In the genomic region with DNA sequence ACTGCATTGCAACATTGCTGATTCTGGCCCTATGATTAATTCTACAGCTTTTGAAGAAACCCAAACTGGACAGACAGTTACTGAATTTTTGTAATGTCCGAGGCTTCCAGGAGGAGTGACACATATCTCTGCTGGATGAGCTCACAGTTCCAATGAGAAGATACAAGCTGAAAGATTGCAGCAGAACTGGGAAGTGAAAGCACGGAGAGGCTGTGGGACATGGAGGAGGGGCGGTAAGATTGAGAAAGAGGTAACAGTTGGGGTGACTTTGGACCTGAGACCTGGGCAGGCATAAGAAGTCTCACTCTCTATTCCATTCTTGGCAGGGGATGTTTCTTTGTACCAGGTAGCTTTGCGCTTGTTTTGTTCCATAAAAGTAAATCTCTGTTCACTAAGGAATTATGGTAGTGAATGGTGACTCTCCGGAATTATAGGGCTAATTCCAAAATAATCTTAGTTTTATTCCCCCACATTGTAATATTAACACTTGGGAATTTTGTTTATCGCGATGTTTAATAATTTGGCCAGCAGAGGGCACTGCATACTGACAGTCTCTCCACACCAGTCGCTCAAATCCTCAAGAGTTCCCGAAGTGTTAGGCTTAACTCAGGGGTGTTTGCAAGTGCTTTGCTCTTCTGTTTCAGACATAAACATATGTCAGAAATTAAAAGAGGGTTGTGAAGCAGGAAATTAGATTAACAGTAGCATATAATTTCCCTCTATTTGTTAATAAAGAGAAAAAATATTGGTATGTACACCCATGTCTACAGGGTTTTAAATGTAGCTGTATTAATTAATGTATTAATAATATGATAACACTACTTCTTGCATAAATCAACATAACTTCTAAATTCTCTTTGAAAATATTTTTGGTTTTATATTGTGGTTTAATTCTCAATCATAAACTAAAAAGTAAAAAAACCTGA, we compare ENCODE assay signal across 8 cellular contexts.
DNase-seq lines count a peak whose midpoint lies in the region; ATAC-seq, FAIRE-seq and TF ChIP-seq lines count a peak whose summit lies in the region.

No MANE protein-coding gene starts in this region.

- DNase-seq in DMS79 (lab: John Stamatoyannopoulos, UW) (peak; percentile 40), RPMI7951 (ENCODE audit: low read depth) (peak; percentile 41), bronchial epithelial cell (ENCODE audit: low read depth) (peak; percentile 52), kidney epithelial cell (ENCODE audit: low read depth) (peak; percentile 23)
- DNase-seq in stimulated activated CD8-positive, alpha-beta memory T cell treated with anti-CD3 and anti-CD28 coated beads, Interleukin-4, amount 100 ng/mL, for 48 hours: peak; percentile 41

- ATAC-seq in GM21360 (IDR thresholded peaks at IDR 0.05; ENCODE audit: unreplicated experiment) (peak; percentile 58), HG02623 (IDR thresholded peaks at IDR 0.05; ENCODE audit: unreplicated experiment) (no peak)

- FAIRE-seq in bronchial epithelial cell (lab: Jason Lieb, UNC): no peak

- H3K9me3 ChIP-seq in Loucy (ENCODE audit: insufficient read depth, low read depth, low read length): no peaks in the 10 kb centered on the region

- H3K27me3 ChIP-seq in Loucy (ENCODE audit: insufficient read depth, low read length, poor library complexity, severe bottlenecking): no peaks in the 10 kb centered on the region
- no peaks in the 10 kb centered on the region for H3K27me3 ChIP-seq in bronchial epithelial cell (ENCODE audit: control insufficient read depth, insufficient read depth, low read length)
- H3K27me3 ChIP-seq in kidney epithelial cell (ENCODE audit: control insufficient read depth, insufficient read depth, low read length): no peaks in the 10 kb centered on the region

- H3K4me3 ChIP-seq in Loucy (ENCODE audit: low read length, poor library complexity, severe bottlenecking) (no peak overlapping the region), bronchial epithelial cell (ENCODE audit: low read depth, low read length) (no peak overlapping the region), kidney epithelial cell (ENCODE audit: low read depth, low read length) (no peak overlapping the region)

- no peak overlapping the region for H3K4me2 ChIP-seq in Loucy (ENCODE audit: low read depth, low read length, poor library complexity, severe bottlenecking)

- H3K36me3 ChIP-seq in Loucy (ENCODE audit: insufficient read depth, low read length) (no peaks in the 10 kb centered on the region), bronchial epithelial cell (ENCODE audit: control insufficient read depth, insufficient read depth, low read length) (no peaks in the 10 kb centered on the region), kidney epithelial cell (ENCODE audit: control insufficient read depth, insufficient read depth, low read length) (no peaks in the 10 kb centered on the region)

- H3K4me1 ChIP-seq in Loucy (ENCODE audit: insufficient read depth, low read length, poor library complexity, severe bottlenecking): no peaks in the 10 kb centered on the region

- no peaks in the 10 kb centered on the region for H3K9me2 ChIP-seq in Loucy (replicated peaks; ENCODE audit: low read depth, low read length)

- H2AFZ ChIP-seq in Loucy (ENCODE audit: low read length): peak overlapping the region; percentile 5

- H3K79me2 ChIP-seq in Loucy (ENCODE audit: insufficient read depth, low read length): no peaks in the 10 kb centered on the region

- peak; percentile 86 for TF ChIP-seq CTCF in Loucy (conservative IDR thresholded peaks at IDR 0.05; ENCODE audit: low read length)
- peak; percentile 55 for TF ChIP-seq CTCF in bronchial epithelial cell (IDR thresholded peaks at IDR 0.05; ENCODE audit: insufficient read depth, low read length, severe bottlenecking)
- TF ChIP-seq CTCF in kidney epithelial cell (IDR thresholded peaks at IDR 0.05; ENCODE audit: insufficient read depth, low read length, poor library complexity, severe bottlenecking): peak; percentile 69

- H3K9ac ChIP-seq in Loucy (ENCODE audit: low read depth, low read length, poor library complexity, severe bottlenecking): no peak overlapping the region

- H3F3A ChIP-seq in Loucy (ENCODE audit: low read depth): no peaks in the 10 kb centered on the region

- H4K20me1 ChIP-seq in Loucy (ENCODE audit: insufficient read depth, low read length, poor library complexity, severe bottlenecking): no peaks in the 10 kb centered on the region
